ENCODE assay signal across 10 cellular contexts in genomic region chr7:51680594-51681409, GRCh38.
"Had no signal": no experiment of that assay in that cellular context is flagged by ENCODE, and none has a peak within 500 bp of the region (broad histone marks: within the 10 kb centered on the region; RNA-seq: fewer than 3 reads in every experiment).

No MANE protein-coding gene starts in this region.

- DNase-seq: activated CD4-positive, alpha-beta T cell treated with anti-CD3 and anti-CD28 coated beads, Interleukin-2, amount 50 U/mL, for 48 hours; activated T-cell treated with anti-CD3 and anti-CD28 coated beads for 4 hours; effector CD8-positive, alpha-beta T cell; esophagus squamous epithelium; left cardiac atrium; lower lobe of right lung; natural killer cell; stimulated activated naive CD8-positive, alpha-beta T cell treated with anti-CD3 and anti-CD28 coated beads, Interleukin-15, Interleukin-2, amounts not matched to agents 100 U/mL and 50 U/mL, for 24 hours; substantia nigra; T-helper 17 cell had no signal
